ENCODE assay signal across 17 cellular contexts in genomic region chr7:976901-977325, GRCh38. TPM values are rescaled to one million over a fixed set of nuclear protein-coding genes. Genes with fewer than 3 reads are reported as not detected.
DNase-seq lines count a peak whose midpoint lies in the region; ATAC-seq and TF ChIP-seq lines count a peak whose summit lies in the region.
"Had no signal": no experiment of that assay in that cellular context is flagged by ENCODE, and none has a peak within 500 bp of the region (broad histone marks: within the 10 kb centered on the region; RNA-seq: fewer than 3 reads in every experiment).

No MANE protein-coding gene starts in this region.

- H3K27me3 Mint-ChIP-seq in MCF 10A (ENCODE audit: insufficient read depth, unreplicated experiment) (no peaks in the 10 kb centered on the region), endodermal cell (ENCODE audit: insufficient read depth) (no peaks in the 10 kb centered on the region), neural crest cell (ENCODE audit: low read depth) (peaks cover 2% of the 10 kb centered on the region)

- H3K27me3 ChIP-seq in breast epithelium: no peaks in the 10 kb centered on the region
- no peaks in the 10 kb centered on the region for H3K27me3 ChIP-seq in endodermal cell (ENCODE audit: control insufficient read depth, insufficient read depth, low read length, poor library complexity, severe bottlenecking)

- H3K4me3 ChIP-seq in breast epithelium: no peak overlapping the region
- H3K4me3 ChIP-seq in endodermal cell (ENCODE audit: low read length): no peak overlapping the region
- H3K4me3 ChIP-seq: coronary artery, GM23248 had no signal

- H3K27ac Mint-ChIP-seq in MCF 10A (ENCODE audit: low read depth, unreplicated experiment): no peak overlapping the region
- peak overlapping the region; percentile 19 for H3K27ac Mint-ChIP-seq in endodermal cell
- no peak overlapping the region for H3K27ac Mint-ChIP-seq in neural crest cell (ENCODE audit: unreplicated experiment)

- POLR2A ChIA-PET in MCF 10A (lab: Yijun Ruan, JAX): no interaction called here

- no peak for ATAC-seq in HG02610 (IDR thresholded peaks at IDR 0.05; ENCODE audit: unreplicated experiment)
- ATAC-seq in GM18511 (IDR thresholded peaks at IDR 0.05; ENCODE audit: unreplicated experiment): no peak

- H3K9me3 Mint-ChIP-seq in MCF 10A (ENCODE audit: unreplicated experiment): no peaks in the 10 kb centered on the region
- no peaks in the 10 kb centered on the region for H3K9me3 Mint-ChIP-seq in endodermal cell
- H3K9me3 Mint-ChIP-seq in neural crest cell: no peaks in the 10 kb centered on the region

- H3K4me1 Mint-ChIP-seq in MCF 10A (ENCODE audit: insufficient read depth, unreplicated experiment) (no peaks in the 10 kb centered on the region), endodermal cell (peaks cover 15% of the 10 kb centered on the region), neural crest cell (peaks cover 32% of the 10 kb centered on the region)

- TF ChIP-seq CTCF in breast epithelium (IDR thresholded peaks at IDR 0.05): no peak
- TF ChIP-seq CTCF in MCF 10A (IDR thresholded peaks at IDR 0.05; ENCODE audit: unreplicated experiment): no peak
- TF ChIP-seq CTCF in endodermal cell (conservative IDR thresholded peaks at IDR 0.05): no peak
- no peak for TF ChIP-seq CTCF in neural crest cell (conservative IDR thresholded peaks at IDR 0.05)

- H3K36me3 ChIP-seq in breast epithelium (no peaks in the 10 kb centered on the region), endodermal cell (ENCODE audit: control insufficient read depth, insufficient read depth, low read length) (peaks cover 16% of the 10 kb centered on the region)

- CTCF ChIA-PET in MCF 10A (lab: Yijun Ruan, JAX): interaction anchor here (0.6 to 4.1 kb wide), 2 partner anchors 15 to 206 kb away, joined by 3 to 27 read pairs; no protein-coding TSS in a partner anchor

- intact Hi-C loops in breast epithelium (cut with DNase I; ENCODE audit: low total_unique reads) (no loop called here), MCF 10A (cut with micrococcal nuclease) (no loop called here)

- H3K4me1 ChIP-seq in breast epithelium (peaks cover 0 to 10% of the 10 kb centered on the region in 2 donors), endodermal cell (ENCODE audit: control insufficient read depth, insufficient read depth, low read length) (peaks cover 4% of the 10 kb centered on the region)

- no peaks in the 10 kb centered on the region for H3K9me3 ChIP-seq in breast epithelium
- H3K9me3 ChIP-seq in endodermal cell (ENCODE audit: control insufficient read depth, low read length): no peaks in the 10 kb centered on the region

- H3K27ac ChIP-seq in breast epithelium (peak overlapping the region; percentile 65 to 69), endodermal cell (ENCODE audit: low read depth, low read length) (peak overlapping the region; percentile 93)
- H3K27ac ChIP-seq: C4-2B, coronary artery, GM23248 had no signal

- H3K36me3 Mint-ChIP-seq in MCF 10A (ENCODE audit: insufficient read depth, unreplicated experiment): peaks cover 20% of the 10 kb centered on the region
- peaks cover 8% of the 10 kb centered on the region for H3K36me3 Mint-ChIP-seq in endodermal cell (ENCODE audit: low read depth)
- H3K36me3 Mint-ChIP-seq in neural crest cell (ENCODE audit: low read depth): no peaks in the 10 kb centered on the region

- no peak for DNase-seq in breast epithelium (ENCODE audit: low spot score in 2 of 2)
- DNase-seq in MCF 10A (ENCODE audit: unreplicated experiment): no peak
- DNase-seq in endodermal cell: no peak
- DNase-seq in neural crest cell (ENCODE audit: low read depth, low spot score): no peak
- DNase-seq in stimulated activated CD4-positive, alpha-beta T cell treated with anti-CD3 and anti-CD28 coated beads, Interleukin-1b, Interleukin-23, amount 100 ng/mL, for 48 hours: no peak
- no peak for DNase-seq in NCI-H1694 (lab: John Stamatoyannopoulos, UW)
- DNase-seq: 8988T; activated CD4-positive, CD25-positive, alpha-beta regulatory T cell; activated effector memory CD4-positive, alpha-beta T cell treated with Interleukin-2 at 50 U/mL for 16 hours; DND-41; GM23248; NCI-H2107; NCI-H82 had no signal

- no TSS peak for BruUV-seq in MCF 10A (replicated peaks; lab: Mats Ljungman, UMichigan)

- H3K9ac ChIP-seq in endodermal cell (ENCODE audit: extremely low read depth, low read length, poor library complexity, severe bottlenecking): no peak overlapping the region
- H3K9ac ChIP-seq: GM23248 had no signal

- no peak overlapping the region for H3K4me3 Mint-ChIP-seq in MCF 10A (ENCODE audit: unreplicated experiment)
- no peak overlapping the region for H3K4me3 Mint-ChIP-seq in endodermal cell
- H3K4me3 Mint-ChIP-seq in neural crest cell: peak overlapping the region; percentile 87

- no peak for TF ChIP-seq POLR2A in breast epithelium (IDR thresholded peaks at IDR 0.05)

- 91 to 92% methylated on average over 19 of the region's 19 CpGs for WGBS in endodermal cell (ENCODE audit: insufficient coverage in 1 of 2, insufficient read length in 1 of 2), 2 experiments

RNA-seq across cellular contexts. Expression of gene COX19, which starts 1.6 kb away (rescaled TPM):
- 10 to 100 TPM in 1 of 3 donors, 1 to 10 TPM in 2; 8.5 to 17.3 (median 8.8) TPM for total RNA-seq in breast epithelium
- total RNA-seq in MCF 10A (2022): 14.7 and 16.5 TPM in 2 replicates
- total RNA-seq in endodermal cell: 10 to 100 TPM; 15.0 to 18.5 TPM
- polyA plus RNA-seq in endodermal cell (2013, experiment 1 of 2): 11.1 TPM
- polyA plus RNA-seq in endodermal cell (2013, experiment 2 of 2): 9.6 TPM
- 12.7 and 13.1 TPM in 2 replicates for total RNA-seq in neural crest cell

RNA-seq across cellular contexts. Expression of gene CYP2W1, which starts 6.1 kb away (rescaled TPM):
- total RNA-seq in breast epithelium (not detected), MCF 10A (2022) (not detected in 2 replicates), endodermal cell (not detected), neural crest cell (not detected in 2 replicates)
- not detected for polyA plus RNA-seq in endodermal cell (2013, experiment 1 of 2)
- polyA plus RNA-seq in endodermal cell (2013, experiment 2 of 2): not detected
- total RNA-seq: GM23248 had no signal
- polyA plus RNA-seq: GM23248 had no signal

RNA-seq across cellular contexts. Expression of gene ADAP1, which starts 22.4 kb away (rescaled TPM):
- total RNA-seq in breast epithelium (10 to 100 TPM in 2 of 3 donors, 1 to 10 TPM in 1; 7.5 to 15.5 (median 14.0) TPM), MCF 10A (2022) (7.0 and 10.5 TPM in 2 replicates), endodermal cell (1 to 10 TPM; 3.8 to 6.5 TPM), neural crest cell (5.2 and 6.4 TPM in 2 replicates)
- polyA plus RNA-seq in endodermal cell (2013, experiment 1 of 2): 1.4 TPM
- polyA plus RNA-seq in endodermal cell (2013, experiment 2 of 2): 1.2 TPM
